In genomic region chr6:157989541-157990289, GRCh38 we compare ENCODE assay signal across 8 cellular contexts. TPM values are rescaled to one million over a fixed set of nuclear protein-coding genes. Genes with fewer than 3 reads are reported as not detected.
A peak's percentile ranks its signal among the peaks of the same experiment; 100 is the strongest.
DNase-seq lines count a peak whose midpoint lies in the region; ATAC-seq, FAIRE-seq and TF ChIP-seq lines count a peak whose summit lies in the region.
"Had no signal": no experiment of that assay in that cellular context is flagged by ENCODE, and none has a peak within 500 bp of the region (broad histone marks: within the 10 kb centered on the region; RNA-seq: fewer than 3 reads in every experiment).

No MANE protein-coding gene starts in this region.

- ATAC-seq in GM18511 (IDR thresholded peaks at IDR 0.05; ENCODE audit: unreplicated experiment) = peak; percentile 20
- peak; percentile 49 for ATAC-seq in left lung
- ATAC-seq in GM21390 (IDR thresholded peaks at IDR 0.05; ENCODE audit: unreplicated experiment) = no peak

- no peaks in the 10 kb centered on the region for H3K27me3 ChIP-seq in left lung

- H3K36me3 Mint-ChIP-seq in brain = no peaks in the 10 kb centered on the region

- intact Hi-C loops in left lung (cut with DNase I) = no loop called here

- H3K27ac Mint-ChIP-seq in brain = peak overlapping the region in 3 of 5 experiments; percentile 55 to 66 (median 55)

- peaks cover 51% of the 10 kb centered on the region for H3K4me1 Mint-ChIP-seq in brain

- H3K36me3 ChIP-seq in left lung = no peaks in the 10 kb centered on the region

- no peak for TF ChIP-seq CTCF in brain (conservative IDR thresholded peaks at IDR 0.05)
- TF ChIP-seq CTCF in left lung (IDR thresholded peaks at IDR 0.05) = no peak

- peak overlapping the region in 1 of 5 experiments; percentile 49 for H3K4me3 Mint-ChIP-seq in brain
- H3K4me3 Mint-ChIP-seq: neural crest cell had no signal

- no peak for FAIRE-seq in urothelium cell line (lab: Jason Lieb, UNC)
- no peak for FAIRE-seq in HTR-8/SVneo (lab: Jason Lieb, UNC)

- no peaks in the 10 kb centered on the region for H3K9me3 ChIP-seq in left lung

- H3K9me3 Mint-ChIP-seq in brain = peaks cover 0 to 3% (median 0%) of the 10 kb centered on the region in 5 experiments

- peaks cover 6 to 30% of the 10 kb centered on the region in 2 donors for H3K4me1 ChIP-seq in left lung

- DNase-seq in NCI-H2196 treated with DMSO at 0.1 percent for 48 hours (lab: John Stamatoyannopoulos, UW; ENCODE audit: unreplicated experiment) (peak; percentile 52), left lung (no peak), urothelium cell line (ENCODE audit: low spot score) (peak; percentile 75), HTR-8/SVneo (ENCODE audit: insufficient read length, low spot score) (no peak)

- no peak overlapping the region for H3K4me3 ChIP-seq in left lung

- peaks cover 9% of the 10 kb centered on the region for H3K27me3 Mint-ChIP-seq in brain

- no peak overlapping the region for H3K27ac ChIP-seq in left lung

RNA-seq across cellular contexts. Expression of gene SYNJ2, which starts 8.1 kb away (rescaled TPM):
- 17.9 TPM for polyA plus RNA-seq in brain (ENCODE audit: insufficient read depth, low read depth, low replicate concordance)
- 10 to 100 TPM in 1 of 2 donors, 1 to 10 TPM in 1; 8.7 to 12.2 TPM for total RNA-seq in left lung

Comparison
In these comparisons a context has a peak if more than half of its experiments do, and no peak if none do; other contexts are left out.
1. DNase-seq: peak in NCI-H2196 treated with DMSO at 0.1 percent for 48 hours (single experiment) and urothelium cell line (single experiment); none in left lung (0 of 2) and HTR-8/SVneo (single experiment).